In genomic region chr9:87588339-87588738, GRCh38 we compare ENCODE assay signal across 18 cellular contexts.
DNase-seq lines count a peak whose midpoint lies in the region; TF ChIP-seq lines count a peak whose summit lies in the region.
"Had no signal": no experiment of that assay in that cellular context is flagged by ENCODE, and none has a peak within 500 bp of the region (broad histone marks: within the 10 kb centered on the region; RNA-seq: fewer than 3 reads in every experiment).

No MANE protein-coding gene starts in this region.

- H3K4me3 ChIP-seq in A673 (ENCODE audit: low read depth, low read length, poor library complexity, severe bottlenecking) = no peak overlapping the region

- H3K27ac Mint-ChIP-seq in brain (peak overlapping the region in 4 of 5 experiments; percentile 22 to 72 (median 62)), nephron (peak overlapping the region in 2 of 3 experiments; percentile 48 to 80)
- H3K27ac Mint-ChIP-seq: CD8-positive, alpha-beta T cell had no signal

- CTCF ChIA-PET in A673 (lab: Charles Lee) = interaction anchor here (0.7 kb wide), 1 partner anchor 692 kb away, joined by 5 read pairs; no protein-coding TSS in a partner anchor

- H3K4me1 Mint-ChIP-seq in brain = peaks cover 53% of the 10 kb centered on the region
- peaks cover 47% of the 10 kb centered on the region for H3K4me1 Mint-ChIP-seq in nephron

- H3K36me3 Mint-ChIP-seq in brain = peaks cover 13% of the 10 kb centered on the region
- H3K36me3 Mint-ChIP-seq in nephron (ENCODE audit: low read depth) = peaks cover 3% of the 10 kb centered on the region
- H3K36me3 Mint-ChIP-seq: CD8-positive, alpha-beta T cell had no signal

- peak overlapping the region; percentile 31 for H3K27ac ChIP-seq in A673 (ENCODE audit: low read depth, low read length, poor library complexity, severe bottlenecking)

- H3K9me3 Mint-ChIP-seq in brain = peaks cover 0 to 3% (median 0%) of the 10 kb centered on the region in 5 experiments
- no peaks in the 10 kb centered on the region for H3K9me3 Mint-ChIP-seq in nephron
- H3K9me3 Mint-ChIP-seq: CD8-positive, alpha-beta T cell had no signal

- no peaks in the 10 kb centered on the region for H3K27me3 ChIP-seq in A673 (replicated peaks; ENCODE audit: insufficient read depth, low read depth, low read length, poor library complexity)

- no peaks in the 10 kb centered on the region for H3K9me3 ChIP-seq in A673 (ENCODE audit: low read depth, low read length, poor library complexity, severe bottlenecking)

- H3K4me3 Mint-ChIP-seq in brain (no peak overlapping the region), nephron (no peak overlapping the region)
- H3K4me3 Mint-ChIP-seq: CD8-positive, alpha-beta T cell had no signal

- BruUV-seq in A673 (replicated peaks; lab: Mats Ljungman, UMichigan) = no TSS peak

- intact Hi-C loops in A673 (cut with micrococcal nuclease; ENCODE audit: unreplicated experiment) = no loop called here

- POLR2A ChIA-PET in A673 (lab: Charles Lee; ENCODE audit: low non-redundant PET) = no interaction called here

- peaks cover 47% of the 10 kb centered on the region for H3K4me1 ChIP-seq in A673 (ENCODE audit: insufficient read depth, low read length, poor library complexity, severe bottlenecking)

- peaks cover 15% of the 10 kb centered on the region for H3K36me3 ChIP-seq in A673 (ENCODE audit: insufficient read depth, low read length, poor library complexity, severe bottlenecking)

- TF ChIP-seq CTCF in A673 (conservative IDR thresholded peaks at IDR 0.05; ENCODE audit: low read depth, low read length) (no peak), brain (conservative IDR thresholded peaks at IDR 0.05) (no peak), nephron (IDR thresholded peaks at IDR 0.05; ENCODE audit: unreplicated experiment in 3 of 3) (no peak), GM10266 (IDR thresholded peaks at IDR 0.05; ENCODE audit: control insufficient read depth, insufficient read depth, low read depth, missing control alignments) (no peak)

- H3K27me3 Mint-ChIP-seq in brain (peaks cover 3% of the 10 kb centered on the region), nephron (ENCODE audit: low read depth) (no peaks in the 10 kb centered on the region)

- DNase-seq in A673 (ENCODE audit: low spot score) = no peak
- DNase-seq in LHCN-M2 (ENCODE audit: low read depth) = peak; percentile 19
- no peak for DNase-seq in occipital lobe (lab: John Stamatoyannopoulos, UW)
- DNase-seq in NCI-H82 treated with DMSO at 0.1 percent for 48 hours (lab: John Stamatoyannopoulos, UW; ENCODE audit: unreplicated experiment) = no peak
- no peak for DNase-seq in GM10266 (ENCODE audit: extremely low spot score)
- DNase-seq in GDM1 (lab: John Stamatoyannopoulos, UW) = no peak
- DNase-seq: C1 segment of cervical spinal cord; CD8-positive, alpha-beta T cell; Karpas-422; NCI-H187; NCI-H2107; NCI-H2227 treated with DMSO at 0.1 percent for 48 hours; NCI-H510A; NCI-H82; PC-3; Right ventricle myocardium superior had no signal
